In the genomic region with DNA sequence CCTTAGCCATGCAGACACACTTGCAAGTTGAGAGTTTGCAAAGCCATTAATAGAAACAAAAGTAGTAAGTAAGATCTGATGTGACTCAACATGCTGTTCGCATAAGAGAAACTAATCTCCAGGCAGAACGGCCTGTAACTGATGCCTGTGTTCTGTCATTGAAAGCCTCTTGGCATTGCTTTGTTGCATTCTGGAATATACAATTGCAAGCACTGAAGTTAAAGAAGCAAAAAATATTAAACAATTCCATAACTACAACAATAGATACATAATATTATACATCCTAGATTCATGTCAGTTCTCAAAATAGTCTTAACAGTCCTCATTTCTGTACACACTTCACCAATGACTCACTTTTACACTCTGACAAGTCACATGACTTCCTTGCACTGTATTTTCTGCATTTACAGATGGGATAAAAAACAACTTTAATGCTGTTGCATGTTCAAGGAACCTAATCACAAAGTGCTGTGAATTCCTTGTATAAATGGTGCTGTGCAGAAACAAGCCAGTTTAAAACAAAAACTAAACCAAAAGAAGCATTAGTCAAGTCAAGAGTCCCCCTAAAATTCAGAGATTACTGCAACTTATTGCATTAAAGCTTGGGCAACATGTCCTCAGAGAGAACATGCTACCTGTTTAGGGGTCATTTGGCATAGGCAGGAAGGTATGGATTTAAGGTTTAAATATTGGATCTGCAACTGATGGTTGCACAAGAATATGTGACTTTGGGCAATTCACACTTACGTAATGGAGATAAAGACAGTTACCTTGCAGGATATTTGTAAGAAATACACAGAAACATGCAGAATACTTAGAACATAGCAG, we compare ENCODE assay signal across 12 cellular contexts.
DNase-seq lines count a peak whose midpoint lies in the region; ATAC-seq and TF ChIP-seq lines count a peak whose summit lies in the region.
"Had no signal": no experiment of that assay in that cellular context is flagged by ENCODE, and none has a peak within 500 bp of the region (broad histone marks: within the 10 kb centered on the region; RNA-seq: fewer than 3 reads in every experiment).

No MANE protein-coding gene starts in this region.

- peaks cover 0 to 39% (median 22%) of the 10 kb centered on the region in 12 donors for H3K4me1 ChIP-seq in heart left ventricle
- H3K4me1 ChIP-seq in BE2C, result no peaks in the 10 kb centered on the region

- POLR2A ChIA-PET in activated CD8-positive, alpha-beta T cell treated with anti-CD3 and anti-CD28 coated beads for 36 hours (lab: Charles Lee), result no interaction called here
- POLR2A ChIA-PET in activated CD8-positive, alpha-beta T cell treated with anti-CD3 and anti-CD28 coated beads, Interleukin-2, amount 10 ng/mL, durations not matched to agents 7 days and 5 days (lab: Charles Lee), result no interaction called here

- in situ Hi-C loops in ACHN (cut with HindIII; ENCODE audit: low pct_ligation_motif_present, low pct_unique_long_range_greater_than_20kb, low sequenced_read_pairs), result no loop called here

- H3K27me3 ChIP-seq in heart left ventricle (no peaks in the 10 kb centered on the region), BE2C (no peaks in the 10 kb centered on the region)

- H3K36me3 Mint-ChIP-seq in activated CD8-positive, alpha-beta T cell treated with anti-CD3 and anti-CD28 coated beads for 36 hours (ENCODE audit: low read depth), result no peaks in the 10 kb centered on the region
- H3K36me3 Mint-ChIP-seq in activated CD8-positive, alpha-beta T cell treated with anti-CD3 and anti-CD28 coated beads, Interleukin-2, amount 10 ng/mL, durations not matched to agents 7 days and 5 days (ENCODE audit: low read depth), result no peaks in the 10 kb centered on the region

- no peak for TF ChIP-seq POLR2A in heart left ventricle (IDR thresholded peaks at IDR 0.05)

- peaks cover 9% of the 10 kb centered on the region for H3K27me3 Mint-ChIP-seq in activated CD8-positive, alpha-beta T cell treated with anti-CD3 and anti-CD28 coated beads for 36 hours
- H3K27me3 Mint-ChIP-seq in activated CD8-positive, alpha-beta T cell treated with anti-CD3 and anti-CD28 coated beads, Interleukin-2, amount 10 ng/mL, durations not matched to agents 7 days and 5 days (ENCODE audit: low read depth), result peaks cover 6% of the 10 kb centered on the region
- peaks cover 8% of the 10 kb centered on the region for H3K27me3 Mint-ChIP-seq in stimulated activated naive CD8-positive, alpha-beta T cell treated with anti-CD3 and anti-CD28 coated beads, Interleukin-15, amount 100 ng/mL, for 72 hours

- H3K27ac ChIP-seq in angular gyrus (ENCODE audit: low read depth, low read length) (peak overlapping the region; percentile 29), heart left ventricle (peak overlapping the region in 10 of 12 donors; percentile 9 to 74 (median 26))
- H3K27ac ChIP-seq: A549 had no signal

- no peak for DNase-seq in activated CD8-positive, alpha-beta T cell treated with anti-CD3 and anti-CD28 coated beads for 36 hours
- DNase-seq in activated CD8-positive, alpha-beta T cell treated with anti-CD3 and anti-CD28 coated beads, Interleukin-2, amount 10 ng/mL, durations not matched to agents 7 days and 5 days, result no peak
- DNase-seq in heart left ventricle (no peak), ACHN (no peak), BE2C (no peak)
- no peak for DNase-seq in stimulated activated naive CD8-positive, alpha-beta T cell treated with anti-CD3 and anti-CD28 coated beads, Interleukin-15, amount 100 ng/mL, for 72 hours
- DNase-seq: GF-D8, kidney glomerular epithelial cell, NCI-H345 had no signal

- intact Hi-C loops in activated CD8-positive, alpha-beta T cell treated with anti-CD3 and anti-CD28 coated beads for 36 hours (cut with micrococcal nuclease), result no loop called here
- intact Hi-C loops in heart left ventricle (cut with DNase I), result loop anchor here in 2 of 10 donors (10.0 kb wide), 2 partner anchors 71 to 141 kb away; no protein-coding TSS in a partner anchor

- H3K27ac Mint-ChIP-seq in activated CD8-positive, alpha-beta T cell treated with anti-CD3 and anti-CD28 coated beads for 36 hours, result peak overlapping the region; percentile 55
- no peak overlapping the region for H3K27ac Mint-ChIP-seq in activated CD8-positive, alpha-beta T cell treated with anti-CD3 and anti-CD28 coated beads, Interleukin-2, amount 10 ng/mL, durations not matched to agents 7 days and 5 days
- H3K27ac Mint-ChIP-seq in stimulated activated naive CD8-positive, alpha-beta T cell treated with anti-CD3 and anti-CD28 coated beads, Interleukin-15, amount 100 ng/mL, for 72 hours, result no peak overlapping the region

- peaks cover 2% of the 10 kb centered on the region for H3K9me3 Mint-ChIP-seq in activated CD8-positive, alpha-beta T cell treated with anti-CD3 and anti-CD28 coated beads for 36 hours
- peaks cover 8% of the 10 kb centered on the region for H3K9me3 Mint-ChIP-seq in activated CD8-positive, alpha-beta T cell treated with anti-CD3 and anti-CD28 coated beads, Interleukin-2, amount 10 ng/mL, durations not matched to agents 7 days and 5 days (ENCODE audit: insufficient read depth)
- H3K9me3 Mint-ChIP-seq in stimulated activated naive CD8-positive, alpha-beta T cell treated with anti-CD3 and anti-CD28 coated beads, Interleukin-15, amount 100 ng/mL, for 72 hours, result no peaks in the 10 kb centered on the region

- H3K4me1 Mint-ChIP-seq in activated CD8-positive, alpha-beta T cell treated with anti-CD3 and anti-CD28 coated beads for 36 hours (ENCODE audit: low read depth), result peaks cover 23% of the 10 kb centered on the region
- peaks cover 1% of the 10 kb centered on the region for H3K4me1 Mint-ChIP-seq in activated CD8-positive, alpha-beta T cell treated with anti-CD3 and anti-CD28 coated beads, Interleukin-2, amount 10 ng/mL, durations not matched to agents 7 days and 5 days (ENCODE audit: low read depth)
- peaks cover 27% of the 10 kb centered on the region for H3K4me1 Mint-ChIP-seq in stimulated activated naive CD8-positive, alpha-beta T cell treated with anti-CD3 and anti-CD28 coated beads, Interleukin-15, amount 100 ng/mL, for 72 hours

- H3K9me3 ChIP-seq in heart left ventricle, result no peaks in the 10 kb centered on the region
- H3K9me3 ChIP-seq in BE2C, result no peaks in the 10 kb centered on the region

- WGBS in heart left ventricle, 4 donors, result 41 to 77% (median 50%) methylated on average over 3 of the region's 3 CpGs

- TF ChIP-seq CTCF in activated CD8-positive, alpha-beta T cell treated with anti-CD3 and anti-CD28 coated beads for 36 hours (IDR thresholded peaks at IDR 0.05), result no peak
- TF ChIP-seq CTCF in heart left ventricle (IDR thresholded peaks at IDR 0.05), result no peak
- no peak for TF ChIP-seq CTCF in BE2C (IDR thresholded peaks at IDR 0.05; ENCODE audit: low read depth, low read length)

- no peaks in the 10 kb centered on the region for H3K36me3 ChIP-seq in heart left ventricle
- no peaks in the 10 kb centered on the region for H3K36me3 ChIP-seq in BE2C

- H3K4me3 ChIP-seq in heart left ventricle (no peak overlapping the region), BE2C (ENCODE audit: low read depth, low read length) (no peak overlapping the region)
- H3K4me3 ChIP-seq: A549 had no signal

- peak; percentile 66 for ATAC-seq in activated CD8-positive, alpha-beta T cell treated with anti-CD3 and anti-CD28 coated beads for 36 hours
- ATAC-seq in activated CD8-positive, alpha-beta T cell treated with anti-CD3 and anti-CD28 coated beads, Interleukin-2, amount 10 ng/mL, durations not matched to agents 7 days and 5 days, result no peak
- ATAC-seq in heart left ventricle (peak; percentile 35 to 73 (median 56)), GM18870 (IDR thresholded peaks at IDR 0.05; ENCODE audit: unreplicated experiment) (no peak)
- peak; percentile 70 for ATAC-seq in stimulated activated naive CD8-positive, alpha-beta T cell treated with anti-CD3 and anti-CD28 coated beads, Interleukin-15, amount 100 ng/mL, for 72 hours
- ATAC-seq: A549 had no signal

- no peak overlapping the region for H3K4me3 Mint-ChIP-seq in activated CD8-positive, alpha-beta T cell treated with anti-CD3 and anti-CD28 coated beads for 36 hours
- no peak overlapping the region for H3K4me3 Mint-ChIP-seq in activated CD8-positive, alpha-beta T cell treated with anti-CD3 and anti-CD28 coated beads, Interleukin-2, amount 10 ng/mL, durations not matched to agents 7 days and 5 days
- no peak overlapping the region for H3K4me3 Mint-ChIP-seq in stimulated activated naive CD8-positive, alpha-beta T cell treated with anti-CD3 and anti-CD28 coated beads, Interleukin-15, amount 100 ng/mL, for 72 hours

- CTCF ChIA-PET in activated CD8-positive, alpha-beta T cell treated with anti-CD3 and anti-CD28 coated beads for 36 hours (lab: Charles Lee), result no interaction called here
- CTCF ChIA-PET in activated CD8-positive, alpha-beta T cell treated with anti-CD3 and anti-CD28 coated beads, Interleukin-2, amount 10 ng/mL, durations not matched to agents 7 days and 5 days (lab: Charles Lee), result no interaction called here

Comparison
In these comparisons a context has a peak if more than half of its experiments do, and no peak if none do; other contexts are left out.
1. ATAC-seq: peak in activated CD8-positive, alpha-beta T cell treated with anti-CD3 and anti-CD28 coated beads for 36 hours (single experiment), heart left ventricle (4 of 4) and stimulated activated naive CD8-positive, alpha-beta T cell treated with anti-CD3 and anti-CD28 coated beads, Interleukin-15, amount 100 ng/mL, for 72 hours (single experiment); none in activated CD8-positive, alpha-beta T cell treated with anti-CD3 and anti-CD28 coated beads, Interleukin-2, amount 10 ng/mL, durations not matched to agents 7 days and 5 days (single experiment) and GM18870 (single experiment).